In the genomic region with DNA sequence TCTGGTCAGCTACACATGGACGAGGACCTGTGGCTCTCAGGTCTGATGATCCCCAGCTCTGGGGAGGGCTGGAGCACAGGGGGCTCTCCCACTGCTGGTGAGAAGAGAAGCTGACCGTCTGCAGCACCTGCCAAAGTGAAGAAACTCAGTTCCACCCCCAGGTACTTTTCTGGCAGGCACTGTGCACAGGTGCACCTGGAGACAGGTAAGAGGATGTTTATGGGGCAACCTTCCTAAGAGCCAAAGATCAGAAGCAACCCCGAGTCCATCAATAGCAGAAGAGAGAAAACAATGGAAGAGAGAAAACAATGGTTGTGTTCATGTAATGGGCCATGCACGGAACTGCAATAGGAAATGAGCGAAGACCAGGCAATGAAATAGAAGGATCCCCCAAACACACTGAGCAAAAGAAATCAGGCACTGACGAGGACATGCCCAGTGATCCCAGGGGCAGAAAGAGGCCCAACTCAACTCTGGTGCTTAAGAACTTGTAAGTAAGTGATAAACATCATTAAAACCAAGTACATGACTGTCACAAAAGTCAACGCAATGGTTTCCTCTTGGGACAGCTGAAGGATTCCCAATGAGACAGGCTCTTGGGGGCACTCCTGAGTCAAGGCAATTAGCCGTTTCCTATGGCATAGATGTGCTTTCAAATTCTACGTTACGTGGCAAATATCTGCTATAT, we compare ENCODE assay signal across 19 cellular contexts.
A peak's percentile ranks its signal among the peaks of the same experiment; 100 is the strongest.
DNase-seq lines count a peak whose midpoint lies in the region; ATAC-seq and TF ChIP-seq lines count a peak whose summit lies in the region.
"Had no signal": no experiment of that assay in that cellular context is flagged by ENCODE, and none has a peak within 500 bp of the region (broad histone marks: within the 10 kb centered on the region; RNA-seq: fewer than 3 reads in every experiment).

No MANE protein-coding gene starts in this region.

- no peak overlapping the region for H3K4me3 Mint-ChIP-seq in activated CD4-positive, alpha-beta T cell treated with anti-CD3 and anti-CD28 coated beads, Interleukin-2, amount 10 ng/mL, durations not matched to agents 24 days and 14 days

- TF ChIP-seq RAD21 in Ishikawa (IDR thresholded peaks at IDR 0.05; ENCODE audit: low read depth) = no peak

- no peaks in the 10 kb centered on the region for H3K27me3 Mint-ChIP-seq in activated CD4-positive, alpha-beta T cell treated with anti-CD3 and anti-CD28 coated beads, Interleukin-2, amount 10 ng/mL, durations not matched to agents 24 days and 14 days

- no peak overlapping the region for H3K4me3 ChIP-seq in esophagus muscularis mucosa
- H3K4me3 ChIP-seq: BLaER1 treated with 17β-estradiol and CSF1 and Interleukin-3, amounts not matched to agents 10 nM and 100 nM; K562 had no signal

- H3K36me3 Mint-ChIP-seq in activated CD4-positive, alpha-beta T cell treated with anti-CD3 and anti-CD28 coated beads, Interleukin-2, amount 10 ng/mL, durations not matched to agents 24 days and 14 days (ENCODE audit: low read depth) = no peaks in the 10 kb centered on the region

- no peaks in the 10 kb centered on the region for H3K9me3 ChIP-seq in esophagus muscularis mucosa
- H3K9me3 ChIP-seq: BLaER1 treated with 17β-estradiol and CSF1 and Interleukin-3, amounts not matched to agents 10 nM and 100 nM had no signal

- no peaks in the 10 kb centered on the region for H3K4me1 ChIP-seq in esophagus muscularis mucosa

- WGBS in esophagus muscularis mucosa = 76% methylated on average over 9 of the region's 10 CpGs

- H3K36me3 ChIP-seq in esophagus muscularis mucosa = no peaks in the 10 kb centered on the region
- H3K36me3 ChIP-seq: BLaER1 treated with 17β-estradiol and CSF1 and Interleukin-3, amounts not matched to agents 10 nM and 100 nM had no signal

- intact Hi-C loops in activated CD4-positive, alpha-beta T cell treated with anti-CD3 and anti-CD28 coated beads, Interleukin-2, amount 10 ng/mL, durations not matched to agents 24 days and 14 days (cut with micrococcal nuclease) = no loop called here
- intact Hi-C loops in esophagus muscularis mucosa (cut with DNase I) = no loop called here
- intact Hi-C loops in sciatic nerve (cut with DNase I) = loop anchor here (5.0 kb wide), 1 partner anchor 68 kb away; no protein-coding TSS in a partner anchor

- DNase-seq in activated CD4-positive, alpha-beta T cell treated with anti-CD3 and anti-CD28 coated beads, Interleukin-2, amount 10 ng/mL, durations not matched to agents 24 days and 14 days = peak; percentile 36
- DNase-seq in activated CD4-positive, alpha-beta T cell treated with anti-CD3 and anti-CD28 coated beads for 1 hour = no peak
- DNase-seq in esophagus muscularis mucosa (ENCODE audit: extremely low spot score) (peak; percentile 82), sciatic nerve (ENCODE audit: low spot score) (peak; percentile 33), NCI-H2171 (lab: John Stamatoyannopoulos, UW) (no peak), AG20443 (ENCODE audit: low spot score) (no peak)
- DNase-seq: DMS 273 treated with DMSO at 0.1 percent for 48 hours, GOT3, NCI-H1092 treated with DMSO at 0.1 percent for 48 hours, NCI-H187, NCI-H446 treated with DMSO at 0.1 percent for 48 hours, NCI-H774 had no signal

- ATAC-seq in sciatic nerve (no peak), GM19452 (IDR thresholded peaks at IDR 0.05; ENCODE audit: unreplicated experiment) (no peak)
- ATAC-seq: K562, Panc1 had no signal

- no peak for TF ChIP-seq CTCF in esophagus muscularis mucosa (IDR thresholded peaks at IDR 0.05)

- H3K27ac ChIP-seq in esophagus muscularis mucosa (replicated peaks in 1 of 4) = no peak overlapping the region
- H3K27ac ChIP-seq: 22Rv1; BLaER1 treated with 17β-estradiol and CSF1 and Interleukin-3, amounts not matched to agents 10 nM and 100 nM; HL-60 had no signal

- no peaks in the 10 kb centered on the region for H3K9me3 Mint-ChIP-seq in activated CD4-positive, alpha-beta T cell treated with anti-CD3 and anti-CD28 coated beads, Interleukin-2, amount 10 ng/mL, durations not matched to agents 24 days and 14 days

- no peak for TF ChIP-seq POLR2A in esophagus muscularis mucosa (IDR thresholded peaks at IDR 0.05; ENCODE audit: low read depth)

- no peaks in the 10 kb centered on the region for H3K4me1 Mint-ChIP-seq in activated CD4-positive, alpha-beta T cell treated with anti-CD3 and anti-CD28 coated beads, Interleukin-2, amount 10 ng/mL, durations not matched to agents 24 days and 14 days

- no peak for TF ChIP-seq EP300 in Ishikawa (IDR thresholded peaks at IDR 0.05; ENCODE audit: borderline replicate concordance)
- no peak for TF ChIP-seq EP300 in esophagus muscularis mucosa (IDR thresholded peaks at IDR 0.05)

- H3K27me3 ChIP-seq in esophagus muscularis mucosa = peaks cover 0 to 31% (median 0%) of the 10 kb centered on the region in 4 donors
- H3K27me3 ChIP-seq: BLaER1 treated with 17β-estradiol and CSF1 and Interleukin-3, amounts not matched to agents 10 nM and 100 nM had no signal

- no peak overlapping the region for H3K27ac Mint-ChIP-seq in activated CD4-positive, alpha-beta T cell treated with anti-CD3 and anti-CD28 coated beads, Interleukin-2, amount 10 ng/mL, durations not matched to agents 24 days and 14 days

TF ChIP-seq in Ishikawa, 13 proteins besides CTCF, POLR2A, EP300 and RAD21:
- TF ChIP-seq CREB1 (IDR thresholded peaks at IDR 0.05; ENCODE audit: low read depth) (no peak), FOXM1 (IDR thresholded peaks at IDR 0.05; ENCODE audit: borderline replicate concordance, low read depth) (no peak), TAF1 (IDR thresholded peaks at IDR 0.05; ENCODE audit: low read depth) (0 out of 2 replicates have a peak, but pooled peaks have one; percentile 15)
TF ChIP-seq in Ishikawa: peak in this region for 1.

Comparison
In these comparisons a context has a peak if more than half of its experiments do, and no peak if none do; other contexts are left out.
1. DNase-seq: peak in activated CD4-positive, alpha-beta T cell treated with anti-CD3 and anti-CD28 coated beads, Interleukin-2, amount 10 ng/mL, durations not matched to agents 24 days and 14 days (single experiment), esophagus muscularis mucosa (single experiment) and sciatic nerve (single experiment); none in activated CD4-positive, alpha-beta T cell treated with anti-CD3 and anti-CD28 coated beads for 1 hour (single experiment), NCI-H2171 (single experiment) and AG20443 (single experiment).